In the genomic region with DNA sequence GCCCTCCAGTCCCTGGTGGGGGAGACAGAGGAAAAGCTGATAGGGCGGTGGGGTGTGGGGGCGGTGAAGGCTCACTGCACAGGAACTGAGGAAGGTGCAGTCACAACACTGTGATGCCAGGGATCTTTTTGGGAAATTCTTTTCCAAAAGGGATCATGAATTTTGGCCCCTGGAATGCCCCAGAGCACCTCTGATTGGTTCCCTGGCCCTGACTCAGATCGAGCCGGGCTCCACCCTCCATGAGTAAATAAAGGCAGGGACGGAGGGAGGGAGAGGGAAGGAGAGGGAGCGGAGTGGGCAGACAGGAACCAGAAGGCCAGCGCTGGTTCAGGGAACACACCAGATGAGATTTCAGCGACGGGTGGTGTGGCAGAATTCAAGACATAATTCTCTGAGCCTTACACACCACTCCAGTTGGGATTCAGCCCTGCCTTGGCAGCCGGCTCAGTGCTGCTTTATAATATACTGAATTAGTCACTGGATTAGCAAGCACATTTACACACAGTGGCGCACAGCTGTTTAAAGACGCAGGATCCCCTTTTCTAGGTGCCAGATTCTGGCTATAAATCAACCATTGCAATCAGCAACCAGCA, we compare ENCODE assay signal across 1 cellular context.
TF ChIP-seq lines count a peak whose summit lies in the region.

No MANE protein-coding gene starts in this region.

TF ChIP-seq in HCT116, 20 proteins besides CTCF, POLR2A, EP300 and RAD21 (continued from another document):
- no peak for TF ChIP-seq REST (IDR thresholded peaks at IDR 0.05; ENCODE audit: low read depth)
- no peak for TF ChIP-seq ZNF274 (IDR thresholded peaks at IDR 0.05; ENCODE audit: low read depth, low read length)
- no peak for TF ChIP-seq EZH2 (IDR thresholded peaks at IDR 0.05)
- no peak for TF ChIP-seq SRF (IDR thresholded peaks at IDR 0.05; ENCODE audit: low read depth)
- TF ChIP-seq YY1 (IDR thresholded peaks at IDR 0.05; ENCODE audit: extremely low read depth, insufficient replicate concordance, low read depth, low read length): no peak
